Comparison of ENCODE assay signal across 1 cellular context in the genomic region with DNA sequence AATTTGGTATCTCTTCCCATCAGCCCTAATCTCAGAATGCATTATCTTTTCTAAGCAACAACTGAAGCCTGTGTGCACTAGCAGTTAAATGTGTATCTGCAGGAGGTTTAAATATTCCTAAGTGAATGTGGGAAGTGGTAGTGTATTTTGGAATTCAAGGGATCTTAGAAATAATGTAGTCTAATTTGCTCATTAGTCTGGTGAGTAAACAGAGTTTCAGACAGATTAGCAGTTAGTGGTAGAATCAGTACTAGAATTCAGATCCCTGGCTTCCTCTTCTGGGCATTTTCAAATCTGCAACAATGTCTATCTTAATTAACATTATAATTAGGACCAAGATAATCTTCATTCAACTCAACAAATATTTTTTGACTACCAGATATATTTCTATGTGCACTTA.
TF ChIP-seq lines count a peak whose summit lies in the region.

No MANE protein-coding gene starts in this region.

TF ChIP-seq in HepG2, 621 proteins besides CTCF, POLR2A, EP300 and RAD21:
- no peak for TF ChIP-seq ARID2 (CRISPR knock-in tag; IDR thresholded peaks at IDR 0.05; ENCODE audit: borderline replicate concordance)
- TF ChIP-seq TBP (CRISPR knock-in tag; IDR thresholded peaks at IDR 0.05), result no peak
- no peak for TF ChIP-seq ZFP36L1 (CRISPR knock-in tag; IDR thresholded peaks at IDR 0.05)
- TF ChIP-seq DR1 (CRISPR knock-in tag; IDR thresholded peaks at IDR 0.05), result no peak
- no peak for TF ChIP-seq SIX4 (CRISPR knock-in tag; IDR thresholded peaks at IDR 0.05)
- TF ChIP-seq, protein P1, sequence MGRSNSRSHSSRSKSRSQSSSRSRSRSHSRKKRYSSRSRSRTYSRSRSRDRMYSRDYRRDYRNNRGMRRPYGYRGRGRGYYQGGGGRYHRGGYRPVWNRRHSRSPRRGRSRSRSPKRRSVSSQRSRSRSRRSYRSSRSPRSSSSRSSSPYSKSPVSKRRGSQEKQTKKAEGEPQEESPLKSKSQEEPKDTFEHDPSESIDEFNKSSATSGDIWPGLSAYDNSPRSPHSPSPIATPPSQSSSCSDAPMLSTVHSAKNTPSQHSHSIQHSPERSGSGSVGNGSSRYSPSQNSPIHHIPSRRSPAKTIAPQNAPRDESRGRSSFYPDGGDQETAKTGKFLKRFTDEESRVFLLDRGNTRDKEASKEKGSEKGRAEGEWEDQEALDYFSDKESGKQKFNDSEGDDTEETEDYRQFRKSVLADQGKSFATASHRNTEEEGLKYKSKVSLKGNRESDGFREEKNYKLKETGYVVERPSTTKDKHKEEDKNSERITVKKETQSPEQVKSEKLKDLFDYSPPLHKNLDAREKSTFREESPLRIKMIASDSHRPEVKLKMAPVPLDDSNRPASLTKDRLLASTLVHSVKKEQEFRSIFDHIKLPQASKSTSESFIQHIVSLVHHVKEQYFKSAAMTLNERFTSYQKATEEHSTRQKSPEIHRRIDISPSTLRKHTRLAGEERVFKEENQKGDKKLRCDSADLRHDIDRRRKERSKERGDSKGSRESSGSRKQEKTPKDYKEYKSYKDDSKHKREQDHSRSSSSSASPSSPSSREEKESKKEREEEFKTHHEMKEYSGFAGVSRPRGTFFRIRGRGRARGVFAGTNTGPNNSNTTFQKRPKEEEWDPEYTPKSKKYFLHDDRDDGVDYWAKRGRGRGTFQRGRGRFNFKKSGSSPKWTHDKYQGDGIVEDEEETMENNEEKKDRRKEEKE (IDR thresholded peaks at IDR 0.05), result no peak
- TF ChIP-seq HNRNPL (IDR thresholded peaks at IDR 0.05; ENCODE audit: low read depth, low read length), result no peak
- TF ChIP-seq ZNF816 (CRISPR knock-in tag; IDR thresholded peaks at IDR 0.05; ENCODE audit: borderline replicate concordance), result no peak
- TF ChIP-seq NR0B2 (CRISPR knock-in tag; IDR thresholded peaks at IDR 0.05), result no peak
- no peak for TF ChIP-seq EED (CRISPR knock-in tag; IDR thresholded peaks at IDR 0.05)
- TF ChIP-seq SAFB2 (CRISPR knock-in tag; IDR thresholded peaks at IDR 0.05; ENCODE audit: borderline replicate concordance, low read depth), result no peak
